Comparison of ENCODE assay signal across 1 cellular context in genomic region chr13:44989071-44989889, GRCh38.
TF ChIP-seq lines count a peak whose summit lies in the region.

A gene with protein sequence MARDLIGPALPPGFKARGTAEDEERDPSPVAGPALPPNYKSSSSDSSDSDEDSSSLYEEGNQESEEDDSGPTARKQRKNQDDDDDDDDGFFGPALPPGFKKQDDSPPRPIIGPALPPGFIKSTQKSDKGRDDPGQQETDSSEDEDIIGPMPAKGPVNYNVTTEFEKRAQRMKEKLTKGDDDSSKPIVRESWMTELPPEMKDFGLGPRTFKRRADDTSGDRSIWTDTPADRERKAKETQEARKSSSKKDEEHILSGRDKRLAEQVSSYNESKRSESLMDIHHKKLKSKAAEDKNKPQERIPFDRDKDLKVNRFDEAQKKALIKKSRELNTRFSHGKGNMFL (plus strand): TSS chr13:44989538. CDS start chr13:44989655, 117 bp downstream.
Gene NUFIP1 (minus strand): TSS chr13:44989471. CDS start chr13:44989436, 35 bp downstream.

TF ChIP-seq in HepG2, 621 proteins besides CTCF, POLR2A, EP300 and RAD21 (continued from another document and continues in another):
- TF ChIP-seq KDM5A (IDR thresholded peaks at IDR 0.05; ENCODE audit: borderline replicate concordance, low read length) (peak; percentile 97), HOXA3 (CRISPR knock-in tag; IDR thresholded peaks at IDR 0.05) (peak; percentile 97), ETV6 (CRISPR knock-in tag; conservative IDR thresholded peaks at IDR 0.05) (no peak), MBNL3 (CRISPR knock-in tag; conservative IDR thresholded peaks at IDR 0.05) (no peak), ZNF383 (CRISPR knock-in tag; IDR thresholded peaks at IDR 0.05; ENCODE audit: borderline replicate concordance) (no peak), ZBTB38 (CRISPR knock-in tag; IDR thresholded peaks at IDR 0.05) (peak; percentile 84), HOXA5 (CRISPR knock-in tag; IDR thresholded peaks at IDR 0.05) (no peak), CEBPG (CRISPR knock-in tag; IDR thresholded peaks at IDR 0.05) (peak; percentile 51), ZZZ3 (CRISPR knock-in tag; IDR thresholded peaks at IDR 0.05; ENCODE audit: borderline replicate concordance) (peak; percentile 92), SMAD1 (CRISPR knock-in tag; IDR thresholded peaks at IDR 0.05; ENCODE audit: borderline replicate concordance, low read depth) (no peak), ZNF766 (CRISPR knock-in tag; IDR thresholded peaks at IDR 0.05; ENCODE audit: borderline replicate concordance) (no peak), ZNF629 (CRISPR knock-in tag; conservative IDR thresholded peaks at IDR 0.05) (no peak), ZNF550 (CRISPR knock-in tag; IDR thresholded peaks at IDR 0.05; ENCODE audit: borderline replicate concordance) (no peak), SP4 (CRISPR knock-in tag; IDR thresholded peaks at IDR 0.05) (no peak), SOX13 (IDR thresholded peaks at IDR 0.05) (no peak), SOX13 (CRISPR knock-in tag; conservative IDR thresholded peaks at IDR 0.05 in 1 of 2, IDR thresholded peaks at IDR 0.05 in 1 of 2) (no peak), ZNF576 (CRISPR knock-in tag; IDR thresholded peaks at IDR 0.05) (no peak), ZNF552 (CRISPR knock-in tag; IDR thresholded peaks at IDR 0.05; ENCODE audit: borderline replicate concordance) (no peak), ZBTB42 (CRISPR knock-in tag; IDR thresholded peaks at IDR 0.05) (no peak), HNRNPUL1 (IDR thresholded peaks at IDR 0.05; ENCODE audit: low read depth, low read length) (no peak), ZNF530 (CRISPR knock-in tag; IDR thresholded peaks at IDR 0.05; ENCODE audit: low read depth) (no peak), NCOR1 (IDR thresholded peaks at IDR 0.05; ENCODE audit: borderline replicate concordance, low read length) (no peak), MTF2 (CRISPR knock-in tag; IDR thresholded peaks at IDR 0.05; ENCODE audit: borderline replicate concordance) (no peak), HMG20B (CRISPR knock-in tag; conservative IDR thresholded peaks at IDR 0.05) (no peak), BATF2 (CRISPR knock-in tag; IDR thresholded peaks at IDR 0.05) (no peak), FOXP4 (CRISPR knock-in tag; IDR thresholded peaks at IDR 0.05) (no peak; the same call in 1 of the 2 replicates), ZNF333 (CRISPR knock-in tag; IDR thresholded peaks at IDR 0.05; ENCODE audit: borderline replicate concordance) (no peak), NFYB (CRISPR knock-in tag; IDR thresholded peaks at IDR 0.05) (peak; percentile 87), ZNF496 (CRISPR knock-in tag; IDR thresholded peaks at IDR 0.05; ENCODE audit: insufficient replicate concordance) (no peak), ZNF431 (CRISPR knock-in tag; IDR thresholded peaks at IDR 0.05; ENCODE audit: borderline replicate concordance, low read depth) (no peak), HES4 (CRISPR knock-in tag; IDR thresholded peaks at IDR 0.05; ENCODE audit: borderline replicate concordance) (0 out of 2 replicates have a peak, but pooled peaks have one; percentile 38), ZNF720 (CRISPR knock-in tag; IDR thresholded peaks at IDR 0.05) (no peak), ATF1 (CRISPR knock-in tag; IDR thresholded peaks at IDR 0.05) (peak; percentile 99), ZFP1 (CRISPR knock-in tag; IDR thresholded peaks at IDR 0.05) (no peak), AHR (CRISPR knock-in tag; IDR thresholded peaks at IDR 0.05) (no peak), RBM39 (IDR thresholded peaks at IDR 0.05; ENCODE audit: low read depth, low read length, poor library complexity, severe bottlenecking) (peak; percentile 33), ZNF567 (CRISPR knock-in tag; IDR thresholded peaks at IDR 0.05; ENCODE audit: borderline replicate concordance) (no peak), BRCA1 (CRISPR knock-in tag; IDR thresholded peaks at IDR 0.05) (no peak), SP2 (CRISPR knock-in tag; IDR thresholded peaks at IDR 0.05) (peak; percentile 59; the same call in 1 of the 2 replicates)
- TF ChIP-seq, protein P1, sequence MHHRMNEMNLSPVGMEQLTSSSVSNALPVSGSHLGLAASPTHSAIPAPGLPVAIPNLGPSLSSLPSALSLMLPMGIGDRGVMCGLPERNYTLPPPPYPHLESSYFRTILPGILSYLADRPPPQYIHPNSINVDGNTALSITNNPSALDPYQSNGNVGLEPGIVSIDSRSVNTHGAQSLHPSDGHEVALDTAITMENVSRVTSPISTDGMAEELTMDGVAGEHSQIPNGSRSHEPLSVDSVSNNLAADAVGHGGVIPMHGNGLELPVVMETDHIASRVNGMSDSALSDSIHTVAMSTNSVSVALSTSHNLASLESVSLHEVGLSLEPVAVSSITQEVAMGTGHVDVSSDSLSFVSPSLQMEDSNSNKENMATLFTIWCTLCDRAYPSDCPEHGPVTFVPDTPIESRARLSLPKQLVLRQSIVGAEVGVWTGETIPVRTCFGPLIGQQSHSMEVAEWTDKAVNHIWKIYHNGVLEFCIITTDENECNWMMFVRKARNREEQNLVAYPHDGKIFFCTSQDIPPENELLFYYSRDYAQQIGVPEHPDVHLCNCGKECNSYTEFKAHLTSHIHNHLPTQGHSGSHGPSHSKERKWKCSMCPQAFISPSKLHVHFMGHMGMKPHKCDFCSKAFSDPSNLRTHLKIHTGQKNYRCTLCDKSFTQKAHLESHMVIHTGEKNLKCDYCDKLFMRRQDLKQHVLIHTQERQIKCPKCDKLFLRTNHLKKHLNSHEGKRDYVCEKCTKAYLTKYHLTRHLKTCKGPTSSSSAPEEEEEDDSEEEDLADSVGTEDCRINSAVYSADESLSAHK (CRISPR knock-in tag; IDR thresholded peaks at IDR 0.05; ENCODE audit: borderline replicate concordance): no peak
- TF ChIP-seq, protein P2, sequence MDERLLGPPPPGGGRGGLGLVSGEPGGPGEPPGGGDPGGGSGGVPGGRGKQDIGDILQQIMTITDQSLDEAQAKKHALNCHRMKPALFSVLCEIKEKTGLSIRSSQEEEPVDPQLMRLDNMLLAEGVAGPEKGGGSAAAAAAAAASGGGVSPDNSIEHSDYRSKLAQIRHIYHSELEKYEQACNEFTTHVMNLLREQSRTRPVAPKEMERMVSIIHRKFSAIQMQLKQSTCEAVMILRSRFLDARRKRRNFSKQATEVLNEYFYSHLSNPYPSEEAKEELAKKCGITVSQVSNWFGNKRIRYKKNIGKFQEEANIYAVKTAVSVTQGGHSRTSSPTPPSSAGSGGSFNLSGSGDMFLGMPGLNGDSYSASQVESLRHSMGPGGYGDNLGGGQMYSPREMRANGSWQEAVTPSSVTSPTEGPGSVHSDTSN (CRISPR knock-in tag; IDR thresholded peaks at IDR 0.05): no peak
- TF ChIP-seq, protein P3, sequence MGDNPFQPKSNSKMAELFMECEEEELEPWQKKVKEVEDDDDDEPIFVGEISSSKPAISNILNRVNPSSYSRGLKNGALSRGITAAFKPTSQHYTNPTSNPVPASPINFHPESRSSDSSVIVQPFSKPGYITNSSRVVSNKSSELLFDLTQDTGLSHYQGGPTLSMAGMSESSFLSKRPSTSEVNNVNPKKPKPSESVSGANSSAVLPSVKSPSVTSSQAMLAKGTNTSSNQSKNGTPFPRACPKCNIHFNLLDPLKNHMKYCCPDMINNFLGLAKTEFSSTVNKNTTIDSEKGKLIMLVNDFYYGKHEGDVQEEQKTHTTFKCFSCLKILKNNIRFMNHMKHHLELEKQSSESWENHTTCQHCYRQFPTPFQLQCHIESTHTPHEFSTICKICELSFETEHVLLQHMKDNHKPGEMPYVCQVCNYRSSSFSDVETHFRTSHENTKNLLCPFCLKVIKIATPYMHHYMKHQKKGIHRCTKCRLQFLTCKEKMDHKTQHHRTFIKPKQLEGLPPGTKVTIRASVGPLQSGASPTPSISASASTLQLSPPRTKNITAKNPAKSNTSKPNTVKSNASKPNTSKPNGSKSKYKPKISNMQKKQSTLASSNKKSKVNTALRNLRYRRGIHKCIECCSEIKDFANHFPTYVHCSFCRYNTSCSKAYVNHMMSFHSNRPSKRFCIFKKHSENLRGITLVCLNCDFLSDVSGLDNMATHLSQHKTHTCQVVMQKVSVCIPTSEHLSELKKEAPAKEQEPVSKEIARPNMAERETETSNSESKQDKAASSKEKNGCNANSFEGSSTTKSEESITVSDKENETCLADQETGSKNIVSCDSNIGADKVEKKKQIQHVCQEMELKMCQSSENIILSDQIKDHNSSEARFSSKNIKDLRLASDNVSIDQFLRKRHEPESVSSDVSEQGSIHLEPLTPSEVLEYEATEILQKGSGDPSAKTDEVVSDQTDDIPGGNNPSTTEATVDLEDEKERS (CRISPR knock-in tag; IDR thresholded peaks at IDR 0.05): no peak
- TF ChIP-seq, protein P4, sequence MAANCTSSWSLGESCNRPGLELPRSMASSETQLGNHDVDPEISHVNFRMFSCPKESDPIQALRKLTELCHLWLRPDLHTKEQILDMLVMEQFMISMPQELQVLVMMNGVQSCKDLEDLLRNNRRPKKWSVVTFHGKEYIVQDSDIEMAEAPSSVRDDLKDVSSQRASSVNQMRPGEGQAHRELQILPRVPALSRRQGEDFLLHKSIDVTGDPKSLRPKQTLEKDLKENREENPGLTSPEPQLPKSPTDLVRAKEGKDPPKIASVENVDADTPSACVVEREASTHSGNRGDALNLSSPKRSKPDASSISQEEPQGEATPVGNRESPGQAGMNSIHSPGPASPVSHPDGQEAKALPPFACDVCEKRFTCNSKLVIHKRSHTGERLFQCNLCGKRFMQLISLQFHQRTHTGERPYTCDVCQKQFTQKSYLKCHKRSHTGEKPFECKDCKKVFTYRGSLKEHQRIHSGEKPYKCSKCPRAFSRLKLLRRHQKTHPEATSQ (CRISPR knock-in tag; IDR thresholded peaks at IDR 0.05; ENCODE audit: borderline replicate concordance): no peak
- TF ChIP-seq, protein P5, sequence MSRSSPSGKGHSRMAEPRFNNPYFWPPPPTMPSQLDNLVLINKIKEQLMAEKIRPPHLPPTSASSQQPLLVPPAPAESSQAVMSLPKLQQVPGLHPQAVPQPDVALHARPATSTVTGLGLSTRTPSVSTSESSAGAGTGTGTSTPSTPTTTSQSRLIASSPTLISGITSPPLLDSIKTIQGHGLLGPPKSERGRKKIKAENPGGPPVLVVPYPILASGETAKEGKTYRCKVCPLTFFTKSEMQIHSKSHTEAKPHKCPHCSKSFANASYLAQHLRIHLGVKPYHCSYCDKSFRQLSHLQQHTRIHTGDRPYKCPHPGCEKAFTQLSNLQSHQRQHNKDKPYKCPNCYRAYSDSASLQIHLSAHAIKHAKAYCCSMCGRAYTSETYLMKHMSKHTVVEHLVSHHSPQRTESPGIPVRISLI (CRISPR knock-in tag; IDR thresholded peaks at IDR 0.05; ENCODE audit: borderline replicate concordance): peak; percentile 50; the same call in 1 of the 2 replicates
- TF ChIP-seq, protein P6, sequence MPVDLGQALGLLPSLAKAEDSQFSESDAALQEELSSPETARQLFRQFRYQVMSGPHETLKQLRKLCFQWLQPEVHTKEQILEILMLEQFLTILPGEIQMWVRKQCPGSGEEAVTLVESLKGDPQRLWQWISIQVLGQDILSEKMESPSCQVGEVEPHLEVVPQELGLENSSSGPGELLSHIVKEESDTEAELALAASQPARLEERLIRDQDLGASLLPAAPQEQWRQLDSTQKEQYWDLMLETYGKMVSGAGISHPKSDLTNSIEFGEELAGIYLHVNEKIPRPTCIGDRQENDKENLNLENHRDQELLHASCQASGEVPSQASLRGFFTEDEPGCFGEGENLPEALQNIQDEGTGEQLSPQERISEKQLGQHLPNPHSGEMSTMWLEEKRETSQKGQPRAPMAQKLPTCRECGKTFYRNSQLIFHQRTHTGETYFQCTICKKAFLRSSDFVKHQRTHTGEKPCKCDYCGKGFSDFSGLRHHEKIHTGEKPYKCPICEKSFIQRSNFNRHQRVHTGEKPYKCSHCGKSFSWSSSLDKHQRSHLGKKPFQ (CRISPR knock-in tag; IDR thresholded peaks at IDR 0.05; ENCODE audit: insufficient replicate concordance): peak; percentile 57
- TF ChIP-seq, protein P7, sequence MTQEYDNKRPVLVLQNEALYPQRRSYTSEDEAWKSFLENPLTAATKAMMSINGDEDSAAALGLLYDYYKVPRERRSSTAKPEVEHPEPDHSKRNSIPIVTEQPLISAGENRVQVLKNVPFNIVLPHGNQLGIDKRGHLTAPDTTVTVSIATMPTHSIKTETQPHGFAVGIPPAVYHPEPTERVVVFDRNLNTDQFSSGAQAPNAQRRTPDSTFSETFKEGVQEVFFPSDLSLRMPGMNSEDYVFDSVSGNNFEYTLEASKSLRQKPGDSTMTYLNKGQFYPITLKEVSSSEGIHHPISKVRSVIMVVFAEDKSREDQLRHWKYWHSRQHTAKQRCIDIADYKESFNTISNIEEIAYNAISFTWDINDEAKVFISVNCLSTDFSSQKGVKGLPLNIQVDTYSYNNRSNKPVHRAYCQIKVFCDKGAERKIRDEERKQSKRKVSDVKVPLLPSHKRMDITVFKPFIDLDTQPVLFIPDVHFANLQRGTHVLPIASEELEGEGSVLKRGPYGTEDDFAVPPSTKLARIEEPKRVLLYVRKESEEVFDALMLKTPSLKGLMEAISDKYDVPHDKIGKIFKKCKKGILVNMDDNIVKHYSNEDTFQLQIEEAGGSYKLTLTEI (CRISPR knock-in tag; conservative IDR thresholded peaks at IDR 0.05): no peak
- TF ChIP-seq, protein P8, sequence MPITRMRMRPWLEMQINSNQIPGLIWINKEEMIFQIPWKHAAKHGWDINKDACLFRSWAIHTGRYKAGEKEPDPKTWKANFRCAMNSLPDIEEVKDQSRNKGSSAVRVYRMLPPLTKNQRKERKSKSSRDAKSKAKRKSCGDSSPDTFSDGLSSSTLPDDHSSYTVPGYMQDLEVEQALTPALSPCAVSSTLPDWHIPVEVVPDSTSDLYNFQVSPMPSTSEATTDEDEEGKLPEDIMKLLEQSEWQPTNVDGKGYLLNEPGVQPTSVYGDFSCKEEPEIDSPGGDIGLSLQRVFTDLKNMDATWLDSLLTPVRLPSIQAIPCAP (CRISPR knock-in tag; IDR thresholded peaks at IDR 0.05; ENCODE audit: low read depth): no peak
